In genomic region chr9:92504881-92505280, GRCh38 we compare ENCODE assay signal across 1 cellular context.
TF ChIP-seq lines count a peak whose summit lies in the region.

No MANE protein-coding gene starts in this region.

TF ChIP-seq in WTC11, 78 proteins besides CTCF, POLR2A, EP300 and RAD21 (continued from another document):
- TF ChIP-seq FOXP4 (CRISPR knock-in tag; IDR thresholded peaks at IDR 0.05): no peak
